Comparison of ENCODE assay signal across 8 cellular contexts in the genomic region with DNA sequence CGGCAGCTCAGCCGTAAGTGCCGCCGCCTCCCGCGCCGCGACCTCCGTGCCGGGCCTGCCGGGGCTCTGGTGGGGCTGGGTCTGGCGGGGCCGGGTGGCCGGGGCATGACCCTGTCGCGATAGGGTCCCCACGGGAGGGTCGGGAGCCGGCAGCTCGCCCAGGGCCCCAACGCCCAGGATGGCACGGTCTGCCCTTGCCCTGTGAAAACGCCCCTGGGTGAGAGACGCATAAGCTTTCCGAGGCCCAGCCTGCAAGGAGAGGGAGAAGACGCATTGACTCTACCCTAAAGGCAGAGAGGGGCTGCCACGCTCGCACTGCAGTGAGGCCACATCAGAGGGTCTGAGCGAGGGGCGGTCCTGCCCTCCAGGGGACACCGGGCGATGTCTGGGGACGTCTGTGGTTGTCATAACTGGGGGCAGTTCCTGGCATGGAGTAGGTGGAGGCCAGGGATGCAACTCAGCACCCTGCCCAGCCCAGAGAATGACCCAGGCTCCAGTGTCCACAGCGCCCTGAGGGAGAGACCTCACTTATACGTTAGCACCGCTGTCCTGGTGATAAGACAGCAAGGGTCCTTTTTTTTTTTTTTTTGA. TPM values are rescaled to one million over a fixed set of nuclear protein-coding genes. Genes with fewer than 3 reads are reported as not detected.
DNase-seq lines count a peak whose midpoint lies in the region; ATAC-seq and TF ChIP-seq lines count a peak whose summit lies in the region.

No MANE protein-coding gene starts in this region.

- H3K4me1 ChIP-seq in HUES48 (ENCODE audit: control insufficient read depth, insufficient read depth, low read length) (no peaks in the 10 kb centered on the region), spleen (peaks cover 0 to 22% (median 18%) of the 10 kb centered on the region in 6 donors)

- H3K9me3 ChIP-seq in HUES48 (ENCODE audit: control insufficient read depth, insufficient read depth, low read length) (no peaks in the 10 kb centered on the region), iPS-18c (ENCODE audit: control insufficient read depth, insufficient read depth, low read length) (peaks cover 2% of the 10 kb centered on the region), spleen (no peaks in the 10 kb centered on the region)

- ATAC-seq in activated CD8-positive, alpha-beta memory T cell treated with anti-CD3 and anti-CD28 coated beads, Interleukin-2, amount 10 ng/mL, durations not matched to agents 7 days and 5 days, result peak; percentile 9
- no peak for ATAC-seq in HG02759 (IDR thresholded peaks at IDR 0.05; ENCODE audit: unreplicated experiment)

- H3K36me3 Mint-ChIP-seq in activated CD8-positive, alpha-beta memory T cell treated with anti-CD3 and anti-CD28 coated beads, Interleukin-2, amount 10 ng/mL, durations not matched to agents 7 days and 5 days, result no peaks in the 10 kb centered on the region
- no peaks in the 10 kb centered on the region for H3K36me3 Mint-ChIP-seq in activated naive CD8-positive, alpha-beta T cell treated with anti-CD3 and anti-CD28 coated beads for 36 hours

- no peaks in the 10 kb centered on the region for H3K27me3 ChIP-seq in HUES48 (ENCODE audit: control insufficient read depth, insufficient read depth, low read length)
- H3K27me3 ChIP-seq in spleen (replicated peaks in 1 of 7), result no peaks in the 10 kb centered on the region

- no peak overlapping the region; the same call in 1 of the 2 replicates for H3K9ac ChIP-seq in HUES48 (ENCODE audit: low read depth, low read length)

- H3K27ac ChIP-seq in HUES48 (ENCODE audit: low read depth, low read length) (no peak overlapping the region), spleen (peak overlapping the region in 6 of 8 donors; percentile 55 to 85 (median 72))

- H3K4me3 ChIP-seq in HUES48 (ENCODE audit: low read depth, low read length) (peak overlapping the region; percentile 65), iPS-18c (ENCODE audit: insufficient read depth, low read depth, low read length) (peak overlapping the region; percentile 55), spleen (peak overlapping the region; percentile 58 to 98 (median 80))

- no peak overlapping the region for H3K27ac Mint-ChIP-seq in activated CD8-positive, alpha-beta memory T cell treated with anti-CD3 and anti-CD28 coated beads, Interleukin-2, amount 10 ng/mL, durations not matched to agents 7 days and 5 days
- no peak overlapping the region for H3K27ac Mint-ChIP-seq in activated naive CD8-positive, alpha-beta T cell treated with anti-CD3 and anti-CD28 coated beads for 36 hours

- CTCF ChIA-PET in activated CD8-positive, alpha-beta memory T cell treated with anti-CD3 and anti-CD28 coated beads, Interleukin-2, amount 10 ng/mL, durations not matched to agents 7 days and 5 days (lab: Charles Lee), result interaction anchor here (0.7 to 1.8 kb wide), 7 partner anchors 16 to 192 kb away, joined by 3 to 5 read pairs (median 4); a partner anchor contains a TSS

- no peak for TF ChIP-seq POLR2A in spleen (IDR thresholded peaks at IDR 0.05)

- 3 to 19% (median 4%) methylated on average over 3 to 36 of the region's 36 CpGs for WGBS in spleen, 5 donors

- TF ChIP-seq CTCF in spleen (IDR thresholded peaks at IDR 0.05 in 8 of 11, conservative IDR thresholded peaks at IDR 0.05 in 3 of 11), result no peak

- 0 out of 2 replicates have a peak, but pooled peaks cover 5% of the 10 kb centered on the region for H3K36me3 ChIP-seq in HUES48 (ENCODE audit: control insufficient read depth, insufficient read depth, low read length)
- H3K36me3 ChIP-seq in spleen, result peaks cover 0 to 22% (median 5%) of the 10 kb centered on the region in 6 donors

- DNase-seq in activated CD8-positive, alpha-beta memory T cell treated with anti-CD3 and anti-CD28 coated beads, Interleukin-2, amount 10 ng/mL, durations not matched to agents 7 days and 5 days, result no peak
- no peak for DNase-seq in activated CD8-positive, alpha-beta memory T cell treated with anti-CD3 and anti-CD28 coated beads for 24 hours
- no peak for DNase-seq in activated naive CD8-positive, alpha-beta T cell treated with anti-CD3 and anti-CD28 coated beads for 36 hours
- DNase-seq in spleen (no peak), putamen (ENCODE audit: low spot score) (no peak)

- no peaks in the 10 kb centered on the region for H3K9me3 Mint-ChIP-seq in activated CD8-positive, alpha-beta memory T cell treated with anti-CD3 and anti-CD28 coated beads, Interleukin-2, amount 10 ng/mL, durations not matched to agents 7 days and 5 days (ENCODE audit: low read depth)
- no peaks in the 10 kb centered on the region for H3K9me3 Mint-ChIP-seq in activated naive CD8-positive, alpha-beta T cell treated with anti-CD3 and anti-CD28 coated beads for 36 hours

- H3K4me3 Mint-ChIP-seq in activated CD8-positive, alpha-beta memory T cell treated with anti-CD3 and anti-CD28 coated beads, Interleukin-2, amount 10 ng/mL, durations not matched to agents 7 days and 5 days, result peak overlapping the region; percentile 76
- peak overlapping the region; percentile 84 for H3K4me3 Mint-ChIP-seq in activated naive CD8-positive, alpha-beta T cell treated with anti-CD3 and anti-CD28 coated beads for 36 hours

- H3K27me3 Mint-ChIP-seq in activated CD8-positive, alpha-beta memory T cell treated with anti-CD3 and anti-CD28 coated beads, Interleukin-2, amount 10 ng/mL, durations not matched to agents 7 days and 5 days, result no peaks in the 10 kb centered on the region
- H3K27me3 Mint-ChIP-seq in activated naive CD8-positive, alpha-beta T cell treated with anti-CD3 and anti-CD28 coated beads for 36 hours, result no peaks in the 10 kb centered on the region

- intact Hi-C loops in spleen (cut with DNase I; ENCODE audit: low total_unique reads), result no loop called here

- peaks cover 7% of the 10 kb centered on the region for H3K4me1 Mint-ChIP-seq in activated CD8-positive, alpha-beta memory T cell treated with anti-CD3 and anti-CD28 coated beads, Interleukin-2, amount 10 ng/mL, durations not matched to agents 7 days and 5 days
- H3K4me1 Mint-ChIP-seq in activated naive CD8-positive, alpha-beta T cell treated with anti-CD3 and anti-CD28 coated beads for 36 hours, result peaks cover 2% of the 10 kb centered on the region

RNA-seq across cellular contexts. Expression of a gene that starts 0.5 kb away (rescaled TPM):
- total RNA-seq in activated CD8-positive, alpha-beta memory T cell treated with anti-CD3 and anti-CD28 coated beads, Interleukin-2, amount 10 ng/mL, durations not matched to agents 7 days and 5 days, result 1 to 10 TPM; 1.1 to 1.6 TPM
- 1 to 10 TPM; 1.2 to 1.3 TPM for total RNA-seq in activated naive CD8-positive, alpha-beta T cell treated with anti-CD3 and anti-CD28 coated beads for 36 hours
- total RNA-seq in spleen, result 1 to 10 TPM; 3.6 to 7.1 (median 4.5) TPM
- polyA plus RNA-seq in spleen, result 1 to 10 TPM; 1.4 to 4.0 (median 2.3) TPM

RNA-seq across cellular contexts. Expression of a gene that starts 21.1 kb away (rescaled TPM):
- total RNA-seq in activated CD8-positive, alpha-beta memory T cell treated with anti-CD3 and anti-CD28 coated beads, Interleukin-2, amount 10 ng/mL, durations not matched to agents 7 days and 5 days, result 1 to 10 TPM; 2.5 to 3.1 TPM
- total RNA-seq in activated naive CD8-positive, alpha-beta T cell treated with anti-CD3 and anti-CD28 coated beads for 36 hours, result 1 to 10 TPM; 1.5 to 1.9 TPM
- 10 to 100 TPM in 2 of 7 donors, 1 to 10 TPM in 5; 5.4 to 10.8 (median 8.3) TPM for total RNA-seq in spleen
- polyA plus RNA-seq in spleen, result 1 to 10 TPM; 1.4 to 2.7 (median 2.2) TPM

RNA-seq across cellular contexts. Expression of a gene that starts 34.9 kb away (rescaled TPM):
- total RNA-seq in activated CD8-positive, alpha-beta memory T cell treated with anti-CD3 and anti-CD28 coated beads, Interleukin-2, amount 10 ng/mL, durations not matched to agents 7 days and 5 days, result 100 to 1,000 TPM; 138 to 139 TPM
- total RNA-seq in activated naive CD8-positive, alpha-beta T cell treated with anti-CD3 and anti-CD28 coated beads for 36 hours, result 100 to 1,000 TPM; 164 to 170 TPM
- 10 to 100 TPM; 31.0 to 48.8 (median 37.4) TPM for total RNA-seq in spleen
- polyA plus RNA-seq in spleen, result 10 to 100 TPM; 55.5 to 96.2 (median 59.0) TPM

RNA-seq across cellular contexts. Expression of a gene that starts 37.1 kb away (rescaled TPM):
- total RNA-seq in activated CD8-positive, alpha-beta memory T cell treated with anti-CD3 and anti-CD28 coated beads, Interleukin-2, amount 10 ng/mL, durations not matched to agents 7 days and 5 days, result 10 to 100 TPM; 49.3 to 58.6 TPM
- total RNA-seq in activated naive CD8-positive, alpha-beta T cell treated with anti-CD3 and anti-CD28 coated beads for 36 hours, result 10 to 100 TPM; 84.8 to 87.4 TPM
- 10 to 100 TPM; 39.7 to 59.7 (median 46.5) TPM for total RNA-seq in spleen
- 10 to 100 TPM; 36.5 to 63.0 (median 40.0) TPM for polyA plus RNA-seq in spleen

RNA-seq across cellular contexts. Expression of a gene that starts 46.9 kb away (rescaled TPM):
- not detected for total RNA-seq in activated CD8-positive, alpha-beta memory T cell treated with anti-CD3 and anti-CD28 coated beads, Interleukin-2, amount 10 ng/mL, durations not matched to agents 7 days and 5 days
- total RNA-seq in activated naive CD8-positive, alpha-beta T cell treated with anti-CD3 and anti-CD28 coated beads for 36 hours, result not detected
- total RNA-seq in spleen, result under 1 TPM in 3 of 7 donors, not detected in 4; 0.22 to 0.27 (median 0.26) TPM
- polyA plus RNA-seq in spleen, result under 1 TPM in 2 of 3 donors, not detected in 1; under 0.01 to 0.02 TPM
